ENCODE assay signal across 15 cellular contexts in the genomic region with DNA sequence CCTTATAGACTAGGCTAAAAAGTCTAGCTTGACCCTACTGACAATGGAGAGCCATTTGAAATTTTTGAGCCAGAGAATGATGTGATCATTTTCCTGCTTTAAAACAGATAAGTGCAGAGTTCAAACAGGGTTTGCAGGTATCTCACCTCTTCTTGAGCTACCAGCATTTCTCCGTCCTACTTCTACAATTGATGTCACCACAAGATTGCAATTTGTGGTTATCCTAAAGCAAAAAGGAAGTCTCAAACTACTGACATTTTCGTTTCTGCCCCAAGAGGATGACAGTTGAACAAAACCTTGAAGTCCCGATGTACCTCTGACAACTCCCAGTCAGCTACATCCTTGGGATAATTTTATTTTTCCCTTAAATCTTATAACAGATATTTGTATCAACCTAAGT.
A peak's percentile ranks its signal among the peaks of the same experiment; 100 is the strongest.
DNase-seq lines count a peak whose midpoint lies in the region; ATAC-seq and TF ChIP-seq lines count a peak whose summit lies in the region.
"Had no signal": no experiment of that assay in that cellular context is flagged by ENCODE, and none has a peak within 500 bp of the region (broad histone marks: within the 10 kb centered on the region; RNA-seq: fewer than 3 reads in every experiment).

No MANE protein-coding gene starts in this region.

- peak overlapping the region; percentile 12 for H3K27ac Mint-ChIP-seq in activated CD4-positive, alpha-beta T cell treated with anti-CD3 and anti-CD28 coated beads, Interleukin-2, amount 10 ng/mL, durations not matched to agents 24 days and 14 days
- no peak overlapping the region for H3K27ac Mint-ChIP-seq in activated CD4-positive, alpha-beta T cell treated with anti-CD3 and anti-CD28 coated beads for 36 hours
- H3K27ac Mint-ChIP-seq in activated T-helper 1 cell treated with anti-CD3 and anti-CD28 coated beads, Interleukin-12 subunit alpha, Interleukin-12 subunit beta, Interleukin-2, Interleukin-4 antibody, amounts not matched to agents 30 ng/mL and 10 ng/mL and 1 ng/mL, durations not matched to agents 14 hours and 24 hours and 36 hours: peak overlapping the region; percentile 18
- no peak overlapping the region for H3K27ac Mint-ChIP-seq in stimulated activated memory B cell treated with anti-CD40 and anti-IgM and Interleukin-4, amounts not matched to agents 10 μg/mL and 1 μg/mL and 100 μg/mL, for 72 hours
- no peak overlapping the region for H3K27ac Mint-ChIP-seq in stimulated activated effector memory CD8-positive, alpha-beta T cell treated with anti-CD3 and anti-CD28 coated beads, Interleukin-12 subunit alpha, Interleukin-12 subunit beta, amount 100 ng/mL, for 72 hours

- H3K4me1 ChIP-seq in osteoblast (ENCODE audit: insufficient read depth, low read length): peaks cover 15% of the 10 kb centered on the region

- no peak overlapping the region for H2AFZ ChIP-seq in osteoblast (ENCODE audit: low read length)

- no peaks in the 10 kb centered on the region for H3K9me3 ChIP-seq in osteoblast (ENCODE audit: low read depth, low read length)
- H3K9me3 ChIP-seq: esophagus muscularis mucosa had no signal

- no peak for TF ChIP-seq CTCF in osteoblast (IDR thresholded peaks at IDR 0.05; ENCODE audit: extremely low read depth, low read depth, low read length)

- peaks cover 23% of the 10 kb centered on the region for H3K36me3 Mint-ChIP-seq in activated CD4-positive, alpha-beta T cell treated with anti-CD3 and anti-CD28 coated beads, Interleukin-2, amount 10 ng/mL, durations not matched to agents 24 days and 14 days (ENCODE audit: low read depth)
- H3K36me3 Mint-ChIP-seq in activated CD4-positive, alpha-beta T cell treated with anti-CD3 and anti-CD28 coated beads for 36 hours (ENCODE audit: low read depth): no peaks in the 10 kb centered on the region
- peaks cover 18% of the 10 kb centered on the region for H3K36me3 Mint-ChIP-seq in activated T-helper 1 cell treated with anti-CD3 and anti-CD28 coated beads, Interleukin-12 subunit alpha, Interleukin-12 subunit beta, Interleukin-2, Interleukin-4 antibody, amounts not matched to agents 30 ng/mL and 10 ng/mL and 1 ng/mL, durations not matched to agents 14 hours and 24 hours and 36 hours (ENCODE audit: low read depth)
- no peaks in the 10 kb centered on the region for H3K36me3 Mint-ChIP-seq in stimulated activated memory B cell treated with anti-CD40 and anti-IgM and Interleukin-4, amounts not matched to agents 10 μg/mL and 1 μg/mL and 100 μg/mL, for 72 hours
- no peaks in the 10 kb centered on the region for H3K36me3 Mint-ChIP-seq in stimulated activated effector memory CD8-positive, alpha-beta T cell treated with anti-CD3 and anti-CD28 coated beads, Interleukin-12 subunit alpha, Interleukin-12 subunit beta, amount 100 ng/mL, for 72 hours

- peak overlapping the region; percentile 47 for H3K4me3 Mint-ChIP-seq in activated CD4-positive, alpha-beta T cell treated with anti-CD3 and anti-CD28 coated beads, Interleukin-2, amount 10 ng/mL, durations not matched to agents 24 days and 14 days
- no peak overlapping the region for H3K4me3 Mint-ChIP-seq in activated CD4-positive, alpha-beta T cell treated with anti-CD3 and anti-CD28 coated beads for 36 hours
- peak overlapping the region; percentile 56 for H3K4me3 Mint-ChIP-seq in activated T-helper 1 cell treated with anti-CD3 and anti-CD28 coated beads, Interleukin-12 subunit alpha, Interleukin-12 subunit beta, Interleukin-2, Interleukin-4 antibody, amounts not matched to agents 30 ng/mL and 10 ng/mL and 1 ng/mL, durations not matched to agents 14 hours and 24 hours and 36 hours
- no peak overlapping the region for H3K4me3 Mint-ChIP-seq in stimulated activated memory B cell treated with anti-CD40 and anti-IgM and Interleukin-4, amounts not matched to agents 10 μg/mL and 1 μg/mL and 100 μg/mL, for 72 hours
- H3K4me3 Mint-ChIP-seq in stimulated activated effector memory CD8-positive, alpha-beta T cell treated with anti-CD3 and anti-CD28 coated beads, Interleukin-12 subunit alpha, Interleukin-12 subunit beta, amount 100 ng/mL, for 72 hours: no peak overlapping the region

- DNase-seq in activated CD4-positive, alpha-beta T cell treated with anti-CD3 and anti-CD28 coated beads, Interleukin-2, amount 10 ng/mL, durations not matched to agents 24 days and 14 days: peak; percentile 79
- no peak for DNase-seq in activated CD4-positive, alpha-beta T cell treated with anti-CD3 and anti-CD28 coated beads for 36 hours
- DNase-seq in KBM-7 (peak; percentile 30), osteoblast (ENCODE audit: insufficient read length, low spot score, missing footprints) (no peak)
- peak; percentile 6 for DNase-seq in activated T-helper 1 cell treated with anti-CD3 and anti-CD28 coated beads, Interleukin-12 subunit alpha, Interleukin-12 subunit beta, Interleukin-2, Interleukin-4 antibody, amounts not matched to agents 30 ng/mL and 10 ng/mL and 1 ng/mL, durations not matched to agents 14 hours and 24 hours and 36 hours (ENCODE audit: low spot score)
- DNase-seq in stimulated activated naive CD8-positive, alpha-beta T cell treated with anti-CD3 and anti-CD28 coated beads, Interleukin-15, Interleukin-2, amounts not matched to agents 100 U/mL and 50 U/mL, for 24 hours: no peak
- DNase-seq in stimulated activated effector memory CD8-positive, alpha-beta T cell treated with anti-CD3 and anti-CD28 coated beads, Interleukin-12 subunit alpha, Interleukin-12 subunit beta, amount 100 ng/mL, for 72 hours (ENCODE audit: low spot score in 2 of 2): no peak
- DNase-seq: 8988T, hypothalamus, NCI-H146, NCI-H526 treated with DMSO at 0.1 percent for 48 hours had no signal

- peaks cover 29% of the 10 kb centered on the region for H3K9me3 Mint-ChIP-seq in activated CD4-positive, alpha-beta T cell treated with anti-CD3 and anti-CD28 coated beads, Interleukin-2, amount 10 ng/mL, durations not matched to agents 24 days and 14 days
- no peaks in the 10 kb centered on the region for H3K9me3 Mint-ChIP-seq in activated CD4-positive, alpha-beta T cell treated with anti-CD3 and anti-CD28 coated beads for 36 hours (ENCODE audit: low read depth)
- H3K9me3 Mint-ChIP-seq in activated T-helper 1 cell treated with anti-CD3 and anti-CD28 coated beads, Interleukin-12 subunit alpha, Interleukin-12 subunit beta, Interleukin-2, Interleukin-4 antibody, amounts not matched to agents 30 ng/mL and 10 ng/mL and 1 ng/mL, durations not matched to agents 14 hours and 24 hours and 36 hours: peaks cover 28% of the 10 kb centered on the region
- H3K9me3 Mint-ChIP-seq in stimulated activated memory B cell treated with anti-CD40 and anti-IgM and Interleukin-4, amounts not matched to agents 10 μg/mL and 1 μg/mL and 100 μg/mL, for 72 hours: no peaks in the 10 kb centered on the region
- H3K9me3 Mint-ChIP-seq in stimulated activated effector memory CD8-positive, alpha-beta T cell treated with anti-CD3 and anti-CD28 coated beads, Interleukin-12 subunit alpha, Interleukin-12 subunit beta, amount 100 ng/mL, for 72 hours: peaks cover 3% of the 10 kb centered on the region

- H3K36me3 ChIP-seq in osteoblast (ENCODE audit: insufficient read depth, low read length): no peaks in the 10 kb centered on the region
- H3K36me3 ChIP-seq: esophagus muscularis mucosa, tibial nerve had no signal

- no peak for ATAC-seq in activated CD4-positive, alpha-beta T cell treated with anti-CD3 and anti-CD28 coated beads for 36 hours
- peak; percentile 21 for ATAC-seq in stimulated activated naive CD8-positive, alpha-beta T cell treated with anti-CD3 and anti-CD28 coated beads, Interleukin-15, Interleukin-2, amounts not matched to agents 100 U/mL and 50 U/mL, for 24 hours
- no peak for ATAC-seq in stimulated activated memory B cell treated with anti-CD40 and anti-IgM and Interleukin-4, amounts not matched to agents 10 μg/mL and 1 μg/mL and 100 μg/mL, for 72 hours
- no peak for ATAC-seq in stimulated activated effector memory CD8-positive, alpha-beta T cell treated with anti-CD3 and anti-CD28 coated beads, Interleukin-12 subunit alpha, Interleukin-12 subunit beta, amount 100 ng/mL, for 72 hours

- no peaks in the 10 kb centered on the region for H3K79me2 ChIP-seq in osteoblast (ENCODE audit: insufficient read depth, low read length)

- in situ Hi-C loops in KBM-7 (cut with MboI; ENCODE audit: low pct_unique_long_range_greater_than_20kb, low sequenced_read_pairs): no loop called here

- no peak overlapping the region for H3K4me2 ChIP-seq in osteoblast (ENCODE audit: insufficient read depth, low read length)

- H4K20me1 ChIP-seq in osteoblast (ENCODE audit: insufficient read depth, low read length): no peaks in the 10 kb centered on the region

- CTCF ChIA-PET in activated CD4-positive, alpha-beta T cell treated with anti-CD3 and anti-CD28 coated beads for 36 hours (lab: Charles Lee): interaction anchor here (0.8 to 1.6 kb wide), 4 partner anchors 12 to 101 kb away, joined by 3 to 5 read pairs (median 4); no protein-coding TSS in a partner anchor

- intact Hi-C loops in activated CD4-positive, alpha-beta T cell treated with anti-CD3 and anti-CD28 coated beads, Interleukin-2, amount 10 ng/mL, durations not matched to agents 24 days and 14 days (cut with micrococcal nuclease): no loop called here
- intact Hi-C loops in activated CD4-positive, alpha-beta T cell treated with anti-CD3 and anti-CD28 coated beads for 36 hours (cut with DNase I, micrococcal nuclease): loop anchor here in 1 of 2 experiments (5.0 kb wide), 1 partner anchor 89 kb away; the partner anchor contains the start of gene PTGER2
- intact Hi-C loops in activated T-helper 1 cell treated with anti-CD3 and anti-CD28 coated beads, Interleukin-12 subunit alpha, Interleukin-12 subunit beta, Interleukin-2, Interleukin-4 antibody, amounts not matched to agents 30 ng/mL and 10 ng/mL and 1 ng/mL, durations not matched to agents 14 hours and 24 hours and 36 hours (cut with micrococcal nuclease): loop anchor here (5.0 to 10.0 kb wide), 2 partner anchors 151 to 556 kb away; partner anchors contain the start of genes GPR137C and TXNDC16

- no peak overlapping the region for H3K27ac ChIP-seq in osteoblast (ENCODE audit: low read depth, low read length)
- H3K27ac ChIP-seq: esophagus muscularis mucosa, tibial nerve had no signal

- no peaks in the 10 kb centered on the region for H3K27me3 ChIP-seq in osteoblast (ENCODE audit: insufficient read depth, low read length)
- H3K27me3 ChIP-seq: esophagus muscularis mucosa, tibial nerve had no signal

- POLR2A ChIA-PET in activated CD4-positive, alpha-beta T cell treated with anti-CD3 and anti-CD28 coated beads for 36 hours (lab: Charles Lee): no interaction called here

- peaks cover 1% of the 10 kb centered on the region for H3K27me3 Mint-ChIP-seq in activated CD4-positive, alpha-beta T cell treated with anti-CD3 and anti-CD28 coated beads, Interleukin-2, amount 10 ng/mL, durations not matched to agents 24 days and 14 days
- H3K27me3 Mint-ChIP-seq in activated CD4-positive, alpha-beta T cell treated with anti-CD3 and anti-CD28 coated beads for 36 hours: peaks cover 24% of the 10 kb centered on the region
- H3K27me3 Mint-ChIP-seq in activated T-helper 1 cell treated with anti-CD3 and anti-CD28 coated beads, Interleukin-12 subunit alpha, Interleukin-12 subunit beta, Interleukin-2, Interleukin-4 antibody, amounts not matched to agents 30 ng/mL and 10 ng/mL and 1 ng/mL, durations not matched to agents 14 hours and 24 hours and 36 hours (ENCODE audit: insufficient read depth): no peaks in the 10 kb centered on the region
- peaks cover 45% of the 10 kb centered on the region for H3K27me3 Mint-ChIP-seq in stimulated activated memory B cell treated with anti-CD40 and anti-IgM and Interleukin-4, amounts not matched to agents 10 μg/mL and 1 μg/mL and 100 μg/mL, for 72 hours

- no peak overlapping the region for H3K4me3 ChIP-seq in osteoblast (ENCODE audit: insufficient read depth, low read length)
- H3K4me3 ChIP-seq: esophagus muscularis mucosa, smooth muscle cell, tibial nerve had no signal

- peaks cover 75% of the 10 kb centered on the region for H3K4me1 Mint-ChIP-seq in activated CD4-positive, alpha-beta T cell treated with anti-CD3 and anti-CD28 coated beads, Interleukin-2, amount 10 ng/mL, durations not matched to agents 24 days and 14 days
- H3K4me1 Mint-ChIP-seq in activated CD4-positive, alpha-beta T cell treated with anti-CD3 and anti-CD28 coated beads for 36 hours: peaks cover 44% of the 10 kb centered on the region
- H3K4me1 Mint-ChIP-seq in activated T-helper 1 cell treated with anti-CD3 and anti-CD28 coated beads, Interleukin-12 subunit alpha, Interleukin-12 subunit beta, Interleukin-2, Interleukin-4 antibody, amounts not matched to agents 30 ng/mL and 10 ng/mL and 1 ng/mL, durations not matched to agents 14 hours and 24 hours and 36 hours (ENCODE audit: low read depth): peaks cover 81% of the 10 kb centered on the region
- H3K4me1 Mint-ChIP-seq in stimulated activated memory B cell treated with anti-CD40 and anti-IgM and Interleukin-4, amounts not matched to agents 10 μg/mL and 1 μg/mL and 100 μg/mL, for 72 hours: peaks cover 4% of the 10 kb centered on the region
- peaks cover 62% of the 10 kb centered on the region for H3K4me1 Mint-ChIP-seq in stimulated activated effector memory CD8-positive, alpha-beta T cell treated with anti-CD3 and anti-CD28 coated beads, Interleukin-12 subunit alpha, Interleukin-12 subunit beta, amount 100 ng/mL, for 72 hours

Comparison
In these comparisons a context has a peak if more than half of its experiments do, and no peak if none do; other contexts are left out.
1. DNase-seq: peak in activated CD4-positive, alpha-beta T cell treated with anti-CD3 and anti-CD28 coated beads, Interleukin-2, amount 10 ng/mL, durations not matched to agents 24 days and 14 days (single experiment), KBM-7 (single experiment) and activated T-helper 1 cell treated with anti-CD3 and anti-CD28 coated beads, Interleukin-12 subunit alpha, Interleukin-12 subunit beta, Interleukin-2, Interleukin-4 antibody, amounts not matched to agents 30 ng/mL and 10 ng/mL and 1 ng/mL, durations not matched to agents 14 hours and 24 hours and 36 hours (single experiment); none in activated CD4-positive, alpha-beta T cell treated with anti-CD3 and anti-CD28 coated beads for 36 hours (single experiment), stimulated activated naive CD8-positive, alpha-beta T cell treated with anti-CD3 and anti-CD28 coated beads, Interleukin-15, Interleukin-2, amounts not matched to agents 100 U/mL and 50 U/mL, for 24 hours (single experiment), stimulated activated effector memory CD8-positive, alpha-beta T cell treated with anti-CD3 and anti-CD28 coated beads, Interleukin-12 subunit alpha, Interleukin-12 subunit beta, amount 100 ng/mL, for 72 hours (0 of 2) and osteoblast (single experiment).
2. H3K27ac Mint-ChIP-seq: peak in activated CD4-positive, alpha-beta T cell treated with anti-CD3 and anti-CD28 coated beads, Interleukin-2, amount 10 ng/mL, durations not matched to agents 24 days and 14 days (single experiment) and activated T-helper 1 cell treated with anti-CD3 and anti-CD28 coated beads, Interleukin-12 subunit alpha, Interleukin-12 subunit beta, Interleukin-2, Interleukin-4 antibody, amounts not matched to agents 30 ng/mL and 10 ng/mL and 1 ng/mL, durations not matched to agents 14 hours and 24 hours and 36 hours (single experiment); none in activated CD4-positive, alpha-beta T cell treated with anti-CD3 and anti-CD28 coated beads for 36 hours (single experiment), stimulated activated memory B cell treated with anti-CD40 and anti-IgM and Interleukin-4, amounts not matched to agents 10 μg/mL and 1 μg/mL and 100 μg/mL, for 72 hours (single experiment) and stimulated activated effector memory CD8-positive, alpha-beta T cell treated with anti-CD3 and anti-CD28 coated beads, Interleukin-12 subunit alpha, Interleukin-12 subunit beta, amount 100 ng/mL, for 72 hours (single experiment).
3. H3K4me3 Mint-ChIP-seq: peak in activated CD4-positive, alpha-beta T cell treated with anti-CD3 and anti-CD28 coated beads, Interleukin-2, amount 10 ng/mL, durations not matched to agents 24 days and 14 days (single experiment) and activated T-helper 1 cell treated with anti-CD3 and anti-CD28 coated beads, Interleukin-12 subunit alpha, Interleukin-12 subunit beta, Interleukin-2, Interleukin-4 antibody, amounts not matched to agents 30 ng/mL and 10 ng/mL and 1 ng/mL, durations not matched to agents 14 hours and 24 hours and 36 hours (single experiment); none in activated CD4-positive, alpha-beta T cell treated with anti-CD3 and anti-CD28 coated beads for 36 hours (single experiment), stimulated activated memory B cell treated with anti-CD40 and anti-IgM and Interleukin-4, amounts not matched to agents 10 μg/mL and 1 μg/mL and 100 μg/mL, for 72 hours (single experiment) and stimulated activated effector memory CD8-positive, alpha-beta T cell treated with anti-CD3 and anti-CD28 coated beads, Interleukin-12 subunit alpha, Interleukin-12 subunit beta, amount 100 ng/mL, for 72 hours (single experiment).